ENCODE assay signal across 29 cellular contexts in genomic region chr7:66313913-66314568, GRCh38.
"Had no signal": no experiment of that assay in that cellular context is flagged by ENCODE, and none has a peak within 500 bp of the region (broad histone marks: within the 10 kb centered on the region; RNA-seq: fewer than 3 reads in every experiment).

No MANE protein-coding gene starts in this region.

- ATAC-seq: activated CD8-positive, alpha-beta memory T cell treated with anti-CD3 and anti-CD28 coated beads, Interleukin-2, amount 10 ng/mL, durations not matched to agents 7 days and 5 days; activated T-cell treated with anti-CD3 and anti-CD28 coated beads, Interleukin-2, amount 50 U/mL, for 72 hours; activated T-helper 17 cell treated with anti-CD3 and anti-CD28 coated beads, Interleukin-2, amount 50 U/mL, for 72 hours; Panc1 had no signal

- H3K4me1 Mint-ChIP-seq: activated CD4-positive, alpha-beta T cell treated with anti-CD3 and anti-CD28 coated beads, Interleukin-2, amount 10 ng/mL, durations not matched to agents 7 days and 5 days; activated CD8-positive, alpha-beta memory T cell treated with anti-CD3 and anti-CD28 coated beads, Interleukin-2, amount 10 ng/mL, durations not matched to agents 7 days and 5 days; activated T-helper 17 cell treated with anti-CD3 and anti-CD28 coated beads, Interleukin-2, amount 50 U/mL, for 72 hours; central memory CD8-positive, alpha-beta T cell had no signal

- H3K36me3 Mint-ChIP-seq: activated CD8-positive, alpha-beta memory T cell treated with anti-CD3 and anti-CD28 coated beads, Interleukin-2, amount 10 ng/mL, durations not matched to agents 7 days and 5 days; activated naive CD4-positive, alpha-beta T cell treated with anti-CD3 and anti-CD28 coated beads, Interleukin-2, amount 50 U/mL, for 24 hours; activated naive CD8-positive, alpha-beta T cell treated with anti-CD3 and anti-CD28 coated beads, Interleukin-2, amount 10 ng/mL, durations not matched to agents 7 days and 5 days had no signal

- H3K27me3 Mint-ChIP-seq: activated naive CD4-positive, alpha-beta T cell treated with anti-CD3 and anti-CD28 coated beads, Interleukin-2, amount 50 U/mL, for 24 hours had no signal

- H3K27ac Mint-ChIP-seq: activated CD4-positive, alpha-beta T cell treated with anti-CD3 and anti-CD28 coated beads, Interleukin-2, amount 10 ng/mL, durations not matched to agents 7 days and 5 days; activated CD8-positive, alpha-beta memory T cell treated with anti-CD3 and anti-CD28 coated beads, Interleukin-2, amount 10 ng/mL, durations not matched to agents 7 days and 5 days; activated naive CD4-positive, alpha-beta T cell treated with anti-CD3 and anti-CD28 coated beads, Interleukin-2, amount 50 U/mL, for 24 hours; activated naive CD8-positive, alpha-beta T cell treated with anti-CD3 and anti-CD28 coated beads, Interleukin-2, amount 10 ng/mL, durations not matched to agents 7 days and 5 days; activated T-cell treated with anti-CD3 and anti-CD28 coated beads, Interleukin-2, amount 50 U/mL, for 72 hours; activated T-helper 17 cell treated with anti-CD3 and anti-CD28 coated beads, Interleukin-2, amount 50 U/mL, for 72 hours had no signal

- H3K9me3 Mint-ChIP-seq: activated CD4-positive, alpha-beta T cell treated with anti-CD3 and anti-CD28 coated beads, Interleukin-2, amount 10 ng/mL, durations not matched to agents 7 days and 5 days; activated naive CD4-positive, alpha-beta T cell treated with anti-CD3 and anti-CD28 coated beads, Interleukin-2, amount 50 U/mL, for 24 hours; activated naive CD8-positive, alpha-beta T cell treated with anti-CD3 and anti-CD28 coated beads, Interleukin-2, amount 10 ng/mL, durations not matched to agents 7 days and 5 days; activated T-cell treated with anti-CD3 and anti-CD28 coated beads, Interleukin-2, amount 50 U/mL, for 72 hours; activated T-helper 17 cell treated with anti-CD3 and anti-CD28 coated beads, Interleukin-2, amount 50 U/mL, for 72 hours; central memory CD8-positive, alpha-beta T cell had no signal

- FAIRE-seq: K562 had no signal

- H3K4me3 Mint-ChIP-seq: activated CD4-positive, alpha-beta T cell treated with anti-CD3 and anti-CD28 coated beads, Interleukin-2, amount 10 ng/mL, durations not matched to agents 7 days and 5 days; activated CD8-positive, alpha-beta memory T cell treated with anti-CD3 and anti-CD28 coated beads, Interleukin-2, amount 10 ng/mL, durations not matched to agents 7 days and 5 days; activated naive CD4-positive, alpha-beta T cell treated with anti-CD3 and anti-CD28 coated beads, Interleukin-2, amount 50 U/mL, for 24 hours; activated naive CD8-positive, alpha-beta T cell treated with anti-CD3 and anti-CD28 coated beads, Interleukin-2, amount 10 ng/mL, durations not matched to agents 7 days and 5 days; activated T-cell treated with anti-CD3 and anti-CD28 coated beads, Interleukin-2, amount 50 U/mL, for 72 hours; activated T-helper 17 cell treated with anti-CD3 and anti-CD28 coated beads, Interleukin-2, amount 50 U/mL, for 72 hours; central memory CD8-positive, alpha-beta T cell had no signal

- DNase-seq: activated CD4-positive, alpha-beta T cell treated with anti-CD3 and anti-CD28 coated beads, Interleukin-2, amount 10 ng/mL, durations not matched to agents 7 days and 5 days; activated CD4-positive, alpha-beta T cell treated with anti-CD3 and anti-CD28 coated beads, Interleukin-2, amount 50 U/mL, for 48 hours; activated CD4-positive, CD25-positive, alpha-beta regulatory T cell; activated CD8-positive, alpha-beta memory T cell treated with anti-CD3 and anti-CD28 coated beads for 24 hours; activated CD8-positive, alpha-beta memory T cell treated with anti-CD3 and anti-CD28 coated beads, Interleukin-2, amount 10 ng/mL, durations not matched to agents 7 days and 5 days; activated CD8-positive, alpha-beta memory T cell treated with anti-CD3 and anti-CD28 coated beads, Interleukin-2, amount 50 U/mL, for 48 hours; activated gamma-delta T cell; activated naive CD4-positive, alpha-beta T cell treated with Interleukin-2 at 50 U/mL for 16 hours; activated naive CD8-positive, alpha-beta T cell treated with anti-CD3 and anti-CD28 coated beads, Interleukin-2, amount 10 ng/mL, durations not matched to agents 7 days and 5 days; activated T-cell treated with anti-CD3 and anti-CD28 coated beads, Interleukin-2, amount 50 U/mL, for 72 hours; amygdala; Karpas-422; NCI-H1048; NCI-H1105 treated with DMSO at 0.1 percent for 48 hours; NCI-H1436; NCI-H1694; NCI-H1930; NCI-H2081 treated with DMSO at 0.1 percent for 48 hours; NCI-H226; NCI-H446 treated with DMSO at 0.1 percent for 48 hours; NCI-H524; SHP77; SJCRH30; T1000 had no signal
